8 cellular contexts compared by ENCODE assay signal in genomic region chr1:112701227-112702066, GRCh38. TPM values are rescaled to one million over a fixed set of nuclear protein-coding genes. Genes with fewer than 3 reads are reported as not detected.
DNase-seq lines count a peak whose midpoint lies in the region; ATAC-seq lines count a peak whose summit lies in the region.

No MANE protein-coding gene starts in this region.

- peaks cover 5% of the 10 kb centered on the region for H3K36me3 Mint-ChIP-seq in activated naive CD4-positive, alpha-beta T cell treated with anti-CD3 and anti-CD28 coated beads, Interleukin-2, amount 50 U/mL, for 24 hours

- no peak for ATAC-seq in HG02870 (IDR thresholded peaks at IDR 0.05; ENCODE audit: unreplicated experiment)

- 75% methylated on average over 17 of the region's 17 CpGs for WGBS in urinary bladder

- H3K36me3 ChIP-seq in urinary bladder (ENCODE audit: insufficient read depth), result no peaks in the 10 kb centered on the region

- H3K27ac Mint-ChIP-seq in activated naive CD4-positive, alpha-beta T cell treated with anti-CD3 and anti-CD28 coated beads, Interleukin-2, amount 50 U/mL, for 24 hours, result peak overlapping the region; percentile 77

- H3K4me3 Mint-ChIP-seq in activated naive CD4-positive, alpha-beta T cell treated with anti-CD3 and anti-CD28 coated beads, Interleukin-2, amount 50 U/mL, for 24 hours, result peak overlapping the region; percentile 41

- H3K4me1 Mint-ChIP-seq in activated naive CD4-positive, alpha-beta T cell treated with anti-CD3 and anti-CD28 coated beads, Interleukin-2, amount 50 U/mL, for 24 hours, result peaks cover 60% of the 10 kb centered on the region

- no peaks in the 10 kb centered on the region for H3K9me3 Mint-ChIP-seq in activated naive CD4-positive, alpha-beta T cell treated with anti-CD3 and anti-CD28 coated beads, Interleukin-2, amount 50 U/mL, for 24 hours

- H3K27me3 Mint-ChIP-seq in activated naive CD4-positive, alpha-beta T cell treated with anti-CD3 and anti-CD28 coated beads, Interleukin-2, amount 50 U/mL, for 24 hours, result no peaks in the 10 kb centered on the region

- no peak overlapping the region for H3K4me3 ChIP-seq in urinary bladder (ENCODE audit: low read depth, low read length)

- no peak for DNase-seq in activated naive CD4-positive, alpha-beta T cell treated with anti-CD3 and anti-CD28 coated beads, Interleukin-2, amount 50 U/mL, for 16 hours
- DNase-seq in caudate nucleus (lab: John Stamatoyannopoulos, UW), result no peak
- DNase-seq in myocyte (ENCODE audit: low read depth), result peak; percentile 30
- DNase-seq in GDM1 (lab: John Stamatoyannopoulos, UW), result no peak
- DNase-seq in NCI-H1436 treated with DMSO at 0.1 percent for 48 hours (lab: John Stamatoyannopoulos, UW), result no peak

- peaks cover 1% of the 10 kb centered on the region for H3K4me1 ChIP-seq in urinary bladder (ENCODE audit: insufficient read depth)

- H3K27ac ChIP-seq in caudate nucleus (ENCODE audit: low read depth, low read length), result peak overlapping the region; percentile 93
- peak overlapping the region; percentile 93 for H3K27ac ChIP-seq in urinary bladder (ENCODE audit: low read depth)

RNA-seq across cellular contexts. Expression of gene RHOC, which starts 5.5 kb away (rescaled TPM):
- total RNA-seq in myocyte (174 and 188 TPM in 2 replicates), urinary bladder (149 TPM)
- 441 TPM for polyA plus RNA-seq in myocyte (2012)
- 300 TPM for polyA plus RNA-seq in urinary bladder

RNA-seq across cellular contexts. Expression of gene PPM1J, which starts 13.7 kb away (rescaled TPM):
- 1.5 and 2.4 TPM in 2 replicates for total RNA-seq in myocyte
- 0.69 TPM for polyA plus RNA-seq in myocyte (2012)
- total RNA-seq in urinary bladder, result 0.37 TPM
- 1.5 TPM for polyA plus RNA-seq in urinary bladder

RNA-seq across cellular contexts. Expression of gene MOV10, which starts 27.0 kb away (rescaled TPM):
- total RNA-seq in myocyte, result 15.0 and 16.4 TPM in 2 replicates
- polyA plus RNA-seq in myocyte (2012), result 24.7 TPM
- 27.5 TPM for total RNA-seq in urinary bladder
- 36.1 TPM for polyA plus RNA-seq in urinary bladder
